ENCODE assay signal across 4 cellular contexts in genomic region chr3:39458579-39458978, GRCh38. TPM values are rescaled to one million over a fixed set of nuclear protein-coding genes. Genes with fewer than 3 reads are reported as not detected.
"Had no signal": no experiment of that assay in that cellular context is flagged by ENCODE, and none has a peak within 500 bp of the region (broad histone marks: within the 10 kb centered on the region; RNA-seq: fewer than 3 reads in every experiment).

No MANE protein-coding gene starts in this region.

RNA-seq across cellular contexts. Expression of gene MOBP, which starts 8.9 kb away (rescaled TPM):
- total RNA-seq: GM23248, H9, HT-29, IMR-90 had no signal
- polyA plus RNA-seq: GM23248, IMR-90 had no signal
